In the genomic region with DNA sequence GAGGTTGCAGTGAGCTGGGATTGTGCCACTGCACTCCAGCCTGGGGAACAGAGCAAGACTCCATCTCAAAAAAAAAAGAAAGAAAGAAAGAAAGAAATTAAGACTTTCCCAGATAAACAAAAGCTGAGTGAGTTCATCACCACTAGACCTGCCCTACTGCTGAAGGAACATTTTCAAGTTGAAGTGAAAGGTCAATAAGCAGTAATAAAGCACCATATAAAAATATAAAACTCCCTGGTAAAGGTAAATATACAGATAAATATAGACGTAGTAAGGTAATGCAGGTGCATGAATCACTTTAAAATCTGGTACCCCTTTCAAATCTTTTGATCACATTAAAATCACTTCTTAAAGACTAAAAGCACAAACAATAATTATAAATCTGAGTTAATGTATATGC, we compare ENCODE assay signal across 20 cellular contexts. TPM values are rescaled to one million over a fixed set of nuclear protein-coding genes. Genes with fewer than 3 reads are reported as not detected.
DNase-seq lines count a peak whose midpoint lies in the region; ATAC-seq, FAIRE-seq and TF ChIP-seq lines count a peak whose summit lies in the region.
"Had no signal": no experiment of that assay in that cellular context is flagged by ENCODE, and none has a peak within 500 bp of the region (broad histone marks: within the 10 kb centered on the region; RNA-seq: fewer than 3 reads in every experiment).

No MANE protein-coding gene starts in this region.

- no peak for DNase-seq in activated CD4-positive, alpha-beta T cell treated with anti-CD3 and anti-CD28 coated beads, Interleukin-2, amount 10 ng/mL, durations not matched to agents 7 days and 5 days
- DNase-seq in activated CD4-positive, alpha-beta T cell treated with anti-CD3 and anti-CD28 coated beads, Interleukin-2, amount 50 U/mL, for 1 hour: no peak
- DNase-seq in CD4-positive, CD25-positive, alpha-beta regulatory T cell: no peak
- DNase-seq in activated T-helper 1 cell treated with anti-CD3 and anti-CD28 coated beads, Interleukin-12 subunit alpha, Interleukin-12 subunit beta, Interleukin-2, Interleukin-4 antibody, amounts not matched to agents 30 ng/mL and 10 ng/mL and 1 ng/mL, durations not matched to agents 14 hours and 24 hours and 36 hours (ENCODE audit: low spot score): no peak
- DNase-seq in mucosa of descending colon (no peak), kidney (no peak), LoVo (ENCODE audit: low spot score) (no peak), gastrocnemius medialis (no peak)
- DNase-seq: C1 segment of cervical spinal cord, Calu3, DMS79, IMR-90, NCI-H1417, NCI-H1930, NCI-H2171 treated with DMSO at 0.1 percent for 48 hours, NCI-H510A, NCI-H82 had no signal

- intact Hi-C loops in activated T-helper 1 cell treated with anti-CD3 and anti-CD28 coated beads, Interleukin-12 subunit alpha, Interleukin-12 subunit beta, Interleukin-2, Interleukin-4 antibody, amounts not matched to agents 30 ng/mL and 10 ng/mL and 1 ng/mL, durations not matched to agents 14 hours and 24 hours and 36 hours (cut with micrococcal nuclease): loop anchor here (5.0 kb wide), 2 partner anchors 271 to 1766 kb away; a partner anchor contains a TSS
- intact Hi-C loops in mucosa of descending colon (cut with DNase I, micrococcal nuclease): no loop called here
- intact Hi-C loops in kidney (cut with DNase I): no loop called here
- intact Hi-C loops in gastrocnemius medialis (cut with DNase I; ENCODE audit: low total_unique reads): no loop called here

- POLR2A ChIA-PET in activated CD4-positive, alpha-beta T cell treated with anti-CD3 and anti-CD28 coated beads, Interleukin-2, amount 10 ng/mL, durations not matched to agents 7 days and 5 days (lab: Charles Lee): interaction anchor here (0.7 kb wide), 1 partner anchor 72 kb away, joined by 4 read pairs; no protein-coding TSS in a partner anchor

- TF ChIP-seq CTCF in mucosa of descending colon (IDR thresholded peaks at IDR 0.05): no peak
- TF ChIP-seq CTCF in kidney (IDR thresholded peaks at IDR 0.05; ENCODE audit: borderline replicate concordance, extremely low read depth, insufficient read depth): no peak
- TF ChIP-seq CTCF in gastrocnemius medialis (IDR thresholded peaks at IDR 0.05 in 4 of 5, conservative IDR thresholded peaks at IDR 0.05 in 1 of 5): no peak

- peaks cover 33% of the 10 kb centered on the region for H3K36me3 ChIP-seq in CD4-positive, CD25-positive, alpha-beta regulatory T cell (ENCODE audit: control insufficient read depth, insufficient read depth, low read length)
- peaks cover 6% of the 10 kb centered on the region for H3K36me3 ChIP-seq in mucosa of descending colon (ENCODE audit: low read depth)
- H3K36me3 ChIP-seq in kidney (ENCODE audit: control insufficient read depth in 1 of 2, insufficient read depth in 2 of 2, low read length in 2 of 2): no peaks in the 10 kb centered on the region
- no peaks in the 10 kb centered on the region for H3K36me3 ChIP-seq in gastrocnemius medialis

- no peak for TF ChIP-seq POLR2A in gastrocnemius medialis (IDR thresholded peaks at IDR 0.05)

- peak overlapping the region; percentile 21 for H3K4me3 ChIP-seq in CD4-positive, CD25-positive, alpha-beta regulatory T cell (ENCODE audit: low read depth, low read length)
- no peak overlapping the region for H3K4me3 ChIP-seq in mucosa of descending colon
- no peak overlapping the region for H3K4me3 ChIP-seq in kidney (ENCODE audit: low read length in 2 of 2)
- no peak overlapping the region for H3K4me3 ChIP-seq in gastrocnemius medialis

- peaks cover 42% of the 10 kb centered on the region for H3K4me1 ChIP-seq in CD4-positive, CD25-positive, alpha-beta regulatory T cell (ENCODE audit: control insufficient read depth, insufficient read depth, low read length, poor library complexity, severe bottlenecking)
- peaks cover 18% of the 10 kb centered on the region for H3K4me1 ChIP-seq in mucosa of descending colon (ENCODE audit: low read depth)
- H3K4me1 ChIP-seq in kidney (ENCODE audit: control insufficient read depth in 1 of 2, insufficient read depth in 1 of 2, low read depth in 1 of 2, low read length in 2 of 2): peaks cover 0 to 5% of the 10 kb centered on the region in 2 donors
- no peaks in the 10 kb centered on the region for H3K4me1 ChIP-seq in gastrocnemius medialis

- no peaks in the 10 kb centered on the region for H3K27me3 ChIP-seq in CD4-positive, CD25-positive, alpha-beta regulatory T cell (ENCODE audit: control insufficient read depth, insufficient read depth, low read length)
- no peaks in the 10 kb centered on the region for H3K27me3 ChIP-seq in gastrocnemius medialis

- peaks cover 77% of the 10 kb centered on the region for H3K36me3 Mint-ChIP-seq in activated CD4-positive, alpha-beta T cell treated with anti-CD3 and anti-CD28 coated beads, Interleukin-2, amount 10 ng/mL, durations not matched to agents 7 days and 5 days (ENCODE audit: low read depth)
- peaks cover 58% of the 10 kb centered on the region for H3K36me3 Mint-ChIP-seq in CD4-positive, CD25-positive, alpha-beta regulatory T cell
- H3K36me3 Mint-ChIP-seq in activated T-helper 1 cell treated with anti-CD3 and anti-CD28 coated beads, Interleukin-12 subunit alpha, Interleukin-12 subunit beta, Interleukin-2, Interleukin-4 antibody, amounts not matched to agents 30 ng/mL and 10 ng/mL and 1 ng/mL, durations not matched to agents 14 hours and 24 hours and 36 hours (ENCODE audit: low read depth): peaks cover 45% of the 10 kb centered on the region

- H3K4me3 Mint-ChIP-seq in activated CD4-positive, alpha-beta T cell treated with anti-CD3 and anti-CD28 coated beads, Interleukin-2, amount 10 ng/mL, durations not matched to agents 7 days and 5 days: no peak overlapping the region
- peak overlapping the region in 1 of 4 donors; percentile 88 for H3K4me3 Mint-ChIP-seq in CD4-positive, CD25-positive, alpha-beta regulatory T cell
- no peak overlapping the region for H3K4me3 Mint-ChIP-seq in activated T-helper 1 cell treated with anti-CD3 and anti-CD28 coated beads, Interleukin-12 subunit alpha, Interleukin-12 subunit beta, Interleukin-2, Interleukin-4 antibody, amounts not matched to agents 30 ng/mL and 10 ng/mL and 1 ng/mL, durations not matched to agents 14 hours and 24 hours and 36 hours

- no peak for ATAC-seq in CD4-positive, CD25-positive, alpha-beta regulatory T cell (ENCODE audit: low read depth in 2 of 2)
- ATAC-seq in mucosa of descending colon (peak; percentile 83), gastrocnemius medialis (no peak)
- ATAC-seq: HCT116, Panc1 had no signal

- no peak overlapping the region for H3K27ac ChIP-seq in CD4-positive, CD25-positive, alpha-beta regulatory T cell (ENCODE audit: insufficient read depth, low read length, poor library complexity, severe bottlenecking)
- H3K27ac ChIP-seq in kidney (ENCODE audit: low read depth in 2 of 2, low read length in 2 of 2): no peak overlapping the region
- H3K27ac ChIP-seq in gastrocnemius medialis: no peak overlapping the region

- peaks cover 20% of the 10 kb centered on the region for H3K9me3 Mint-ChIP-seq in activated CD4-positive, alpha-beta T cell treated with anti-CD3 and anti-CD28 coated beads, Interleukin-2, amount 10 ng/mL, durations not matched to agents 7 days and 5 days
- H3K9me3 Mint-ChIP-seq in CD4-positive, CD25-positive, alpha-beta regulatory T cell: peaks cover 0 to 10% (median 0%) of the 10 kb centered on the region in 7 donors
- H3K9me3 Mint-ChIP-seq in activated T-helper 1 cell treated with anti-CD3 and anti-CD28 coated beads, Interleukin-12 subunit alpha, Interleukin-12 subunit beta, Interleukin-2, Interleukin-4 antibody, amounts not matched to agents 30 ng/mL and 10 ng/mL and 1 ng/mL, durations not matched to agents 14 hours and 24 hours and 36 hours: peaks cover 18% of the 10 kb centered on the region

- H3K4me1 Mint-ChIP-seq in activated CD4-positive, alpha-beta T cell treated with anti-CD3 and anti-CD28 coated beads, Interleukin-2, amount 10 ng/mL, durations not matched to agents 7 days and 5 days: peaks cover 70% of the 10 kb centered on the region
- H3K4me1 Mint-ChIP-seq in CD4-positive, CD25-positive, alpha-beta regulatory T cell: peaks cover 47 to 72% (median 65%) of the 10 kb centered on the region in 4 donors
- H3K4me1 Mint-ChIP-seq in activated T-helper 1 cell treated with anti-CD3 and anti-CD28 coated beads, Interleukin-12 subunit alpha, Interleukin-12 subunit beta, Interleukin-2, Interleukin-4 antibody, amounts not matched to agents 30 ng/mL and 10 ng/mL and 1 ng/mL, durations not matched to agents 14 hours and 24 hours and 36 hours (ENCODE audit: low read depth): peaks cover 66% of the 10 kb centered on the region

- no peak for FAIRE-seq in kidney (lab: Jason Lieb, UNC)
- FAIRE-seq: GM12891 had no signal

- H3K27ac Mint-ChIP-seq in activated CD4-positive, alpha-beta T cell treated with anti-CD3 and anti-CD28 coated beads, Interleukin-2, amount 10 ng/mL, durations not matched to agents 7 days and 5 days: peak overlapping the region; percentile 11
- peak overlapping the region in 2 of 3 donors; percentile 70 to 88 for H3K27ac Mint-ChIP-seq in CD4-positive, CD25-positive, alpha-beta regulatory T cell
- H3K27ac Mint-ChIP-seq in activated T-helper 1 cell treated with anti-CD3 and anti-CD28 coated beads, Interleukin-12 subunit alpha, Interleukin-12 subunit beta, Interleukin-2, Interleukin-4 antibody, amounts not matched to agents 30 ng/mL and 10 ng/mL and 1 ng/mL, durations not matched to agents 14 hours and 24 hours and 36 hours: peak overlapping the region; percentile 37

- CTCF ChIA-PET in activated CD4-positive, alpha-beta T cell treated with anti-CD3 and anti-CD28 coated beads, Interleukin-2, amount 10 ng/mL, durations not matched to agents 7 days and 5 days (lab: Charles Lee): interaction anchor here (0.6 kb wide), 1 partner anchor 939 kb away, joined by 3 read pairs; no protein-coding TSS in a partner anchor

- no peaks in the 10 kb centered on the region for H3K27me3 Mint-ChIP-seq in activated CD4-positive, alpha-beta T cell treated with anti-CD3 and anti-CD28 coated beads, Interleukin-2, amount 10 ng/mL, durations not matched to agents 7 days and 5 days
- no peaks in the 10 kb centered on the region for H3K27me3 Mint-ChIP-seq in CD4-positive, CD25-positive, alpha-beta regulatory T cell
- H3K27me3 Mint-ChIP-seq in activated T-helper 1 cell treated with anti-CD3 and anti-CD28 coated beads, Interleukin-12 subunit alpha, Interleukin-12 subunit beta, Interleukin-2, Interleukin-4 antibody, amounts not matched to agents 30 ng/mL and 10 ng/mL and 1 ng/mL, durations not matched to agents 14 hours and 24 hours and 36 hours (ENCODE audit: insufficient read depth): no peaks in the 10 kb centered on the region

- no peak overlapping the region for H3K9ac ChIP-seq in kidney (ENCODE audit: low read length in 2 of 2)

- in situ Hi-C loops in gastrocnemius medialis (cut with MboI; ENCODE audit: low sequenced_read_pairs in 4 of 4): loop anchor here in 3 of 4 donors (5.0 to 25.0 kb wide), 3 partner anchors 186 to 414 kb away; no protein-coding TSS in a partner anchor

- no peaks in the 10 kb centered on the region for H3K9me3 ChIP-seq in CD4-positive, CD25-positive, alpha-beta regulatory T cell (ENCODE audit: control insufficient read depth in 2 of 2, low read length in 2 of 2)
- no peaks in the 10 kb centered on the region for H3K9me3 ChIP-seq in mucosa of descending colon
- no peaks in the 10 kb centered on the region for H3K9me3 ChIP-seq in kidney (ENCODE audit: control insufficient read depth in 1 of 2, low read length in 2 of 2)
- H3K9me3 ChIP-seq in gastrocnemius medialis: no peaks in the 10 kb centered on the region

RNA-seq across cellular contexts. Expression of a gene that starts 42.6 kb away (rescaled TPM):
- 10 to 100 TPM; 25.6 to 31.1 TPM for total RNA-seq in activated CD4-positive, alpha-beta T cell treated with anti-CD3 and anti-CD28 coated beads, Interleukin-2, amount 10 ng/mL, durations not matched to agents 7 days and 5 days
- total RNA-seq in CD4-positive, CD25-positive, alpha-beta regulatory T cell: 17.8 TPM
- polyA plus RNA-seq in CD4-positive, CD25-positive, alpha-beta regulatory T cell: 10 to 100 TPM; 44.9 to 58.6 (median 48.4) TPM
- total RNA-seq in activated T-helper 1 cell treated with anti-CD3 and anti-CD28 coated beads, Interleukin-12 subunit alpha, Interleukin-12 subunit beta, Interleukin-2, Interleukin-4 antibody, amounts not matched to agents 30 ng/mL and 10 ng/mL and 1 ng/mL, durations not matched to agents 14 hours and 24 hours and 36 hours: 41.4 and 43.0 TPM in 2 replicates
- total RNA-seq in mucosa of descending colon: 10 to 100 TPM; 32.6 to 44.3 (median 35.4) TPM
- total RNA-seq in kidney: 53.2 TPM
- polyA plus RNA-seq in kidney (ENCODE audit: insufficient read depth, low read depth, low replicate concordance): 58.0 TPM
- 10 to 100 TPM; 30.3 to 43.1 (median 30.5) TPM for total RNA-seq in gastrocnemius medialis

RNA-seq across cellular contexts. Expression of a gene that starts 42.7 kb away (rescaled TPM):
- 10 to 100 TPM; 21.6 to 25.3 TPM for total RNA-seq in activated CD4-positive, alpha-beta T cell treated with anti-CD3 and anti-CD28 coated beads, Interleukin-2, amount 10 ng/mL, durations not matched to agents 7 days and 5 days
- 20.4 TPM for total RNA-seq in CD4-positive, CD25-positive, alpha-beta regulatory T cell
- polyA plus RNA-seq in CD4-positive, CD25-positive, alpha-beta regulatory T cell: 10 to 100 TPM; 32.6 to 40.7 (median 38.6) TPM
- 20.3 and 21.2 TPM in 2 replicates for total RNA-seq in activated T-helper 1 cell treated with anti-CD3 and anti-CD28 coated beads, Interleukin-12 subunit alpha, Interleukin-12 subunit beta, Interleukin-2, Interleukin-4 antibody, amounts not matched to agents 30 ng/mL and 10 ng/mL and 1 ng/mL, durations not matched to agents 14 hours and 24 hours and 36 hours
- 10 to 100 TPM; 27.7 to 35.2 (median 28.0) TPM for total RNA-seq in mucosa of descending colon
- total RNA-seq in kidney: 38.0 TPM
- 85.8 TPM for polyA plus RNA-seq in kidney (ENCODE audit: insufficient read depth, low read depth, low replicate concordance)
- 10 to 100 TPM; 26.1 to 45.1 (median 31.0) TPM for total RNA-seq in gastrocnemius medialis

Comparison
In these comparisons a context has a peak if more than half of its experiments do, and no peak if none do; other contexts are left out.
1. H3K27ac Mint-ChIP-seq: peak in every context shown above with its lines; median percentile 79 in CD4-positive, CD25-positive, alpha-beta regulatory T cell; 37 in activated T-helper 1 cell treated with anti-CD3 and anti-CD28 coated beads, Interleukin-12 subunit alpha, Interleukin-12 subunit beta, Interleukin-2, Interleukin-4 antibody, amounts not matched to agents 30 ng/mL and 10 ng/mL and 1 ng/mL, durations not matched to agents 14 hours and 24 hours and 36 hours; 11 in activated CD4-positive, alpha-beta T cell treated with anti-CD3 and anti-CD28 coated beads, Interleukin-2, amount 10 ng/mL, durations not matched to agents 7 days and 5 days.